Comparison of ENCODE assay signal across 26 cellular contexts in genomic region chr9:15317836-15318235, GRCh38. TPM values are rescaled to one million over a fixed set of nuclear protein-coding genes. Genes with fewer than 3 reads are reported as not detected.
A peak's percentile ranks its signal among the peaks of the same experiment; 100 is the strongest.
DNase-seq lines count a peak whose midpoint lies in the region; ATAC-seq and TF ChIP-seq lines count a peak whose summit lies in the region.
"Had no signal": no experiment of that assay in that cellular context is flagged by ENCODE, and none has a peak within 500 bp of the region (broad histone marks: within the 10 kb centered on the region; RNA-seq: fewer than 3 reads in every experiment).

No MANE protein-coding gene starts in this region.

- TF ChIP-seq CTCF in fibroblast of the aortic adventitia (IDR thresholded peaks at IDR 0.05; ENCODE audit: insufficient read depth, low read length), result no peak

- H3K9me3 ChIP-seq in SJSA1 (replicated peaks), result no peaks in the 10 kb centered on the region
- H3K9me3 ChIP-seq: left lung, prostate gland, sigmoid colon had no signal

- H3K27me3 ChIP-seq in SJSA1 (replicated peaks), result no peaks in the 10 kb centered on the region
- H3K27me3 ChIP-seq: esophagus squamous epithelium, left lung, sigmoid colon had no signal

- no peak overlapping the region for H3K27ac ChIP-seq in SJSA1
- H3K27ac ChIP-seq: C4-2B, esophagus squamous epithelium, KMS-11, left lung, prostate gland, sigmoid colon had no signal

- ATAC-seq in HG02870 (IDR thresholded peaks at IDR 0.05; ENCODE audit: unreplicated experiment), result no peak
- ATAC-seq in GM21447 (IDR thresholded peaks at IDR 0.05; ENCODE audit: unreplicated experiment), result no peak
- ATAC-seq: left lung, Right ventricle myocardium inferior had no signal

- peaks cover 8% of the 10 kb centered on the region; the same call in 1 of the 2 replicates for H3K4me1 ChIP-seq in SJSA1 (replicated peaks)
- H3K4me1 ChIP-seq: esophagus squamous epithelium, left lung, prostate gland, sigmoid colon had no signal

- peak; percentile 23 for DNase-seq in Daoy (ENCODE audit: low read depth)
- peak; percentile 12 for DNase-seq in H4 (ENCODE audit: low spot score)
- DNase-seq in SJSA1 (ENCODE audit: low read depth in 1 of 2, low spot score in 2 of 2), result peak; percentile 4 to 45
- DNase-seq in fibroblast of the aortic adventitia (ENCODE audit: low read depth), result peak; percentile 37
- no peak for DNase-seq in NOMO-1 (lab: John Stamatoyannopoulos, UW; ENCODE audit: unreplicated experiment in 2 of 2)
- DNase-seq in NCI-H2196 treated with DMSO at 0.1 percent for 48 hours (lab: John Stamatoyannopoulos, UW; ENCODE audit: unreplicated experiment), result no peak
- DNase-seq: activated CD4-positive, alpha-beta T cell treated with anti-CD3 and anti-CD28 coated beads, Interleukin-2, amount 10 ng/mL, durations not matched to agents 7 days and 5 days; activated CD8-positive, alpha-beta memory T cell treated with anti-CD3 and anti-CD28 coated beads, Interleukin-2, amount 50 U/mL, for 4 hours; activated naive CD4-positive, alpha-beta T cell treated with anti-CD3 and anti-CD28 coated beads, Interleukin-2, amount 50 U/mL, for 16 hours; Calu3; DMS79 treated with DMSO at 0.1 percent for 48 hours; esophagus squamous epithelium; left lung; naive B cell; NCI-H1417 treated with DMSO at 0.1 percent for 48 hours; NCI-H2081; NCI-H774; sigmoid colon; stimulated activated CD4-positive, alpha-beta T cell treated with anti-CD3 and anti-CD28 coated beads, Interleukin-15, amount 100 ng/mL, for 24 hours; stimulated activated naive CD4-positive, alpha-beta T cell treated with Interleukin-2 at 50 U/mL for 16 hours had no signal

- no peaks in the 10 kb centered on the region for H3K36me3 ChIP-seq in SJSA1
- H3K36me3 ChIP-seq: esophagus squamous epithelium, left lung, prostate gland, sigmoid colon had no signal

- no peak overlapping the region for H3K4me3 ChIP-seq in SJSA1
- H3K4me3 ChIP-seq in fibroblast of the aortic adventitia (ENCODE audit: low read depth, low read length), result no peak overlapping the region
- H3K4me3 ChIP-seq: esophagus squamous epithelium, left lung, prostate gland, sigmoid colon had no signal

RNA-seq across cellular contexts. Expression of gene TTC39B, which starts 10.8 kb away (rescaled TPM):
- 0.51 and 2.4 TPM in 2 replicates for total RNA-seq in Daoy (2014; rRNA removed; shearing (Covaris generic))
- total RNA-seq in H4 (2014; rRNA removed; shearing (Covaris generic)), result 4.5 and 7.7 TPM in 2 replicates
- total RNA-seq in SJSA1 (2014; rRNA removed; shearing (Covaris generic)), result 2.7 and 5.9 TPM in 2 replicates
- 8.2 and 22.1 TPM in 2 replicates for total RNA-seq in fibroblast of the aortic adventitia (ENCODE audit: low replicate concordance)

Comparison
In these comparisons a context has a peak if more than half of its experiments do, and no peak if none do; other contexts are left out.
1. DNase-seq: peak in Daoy (single experiment), H4 (single experiment), SJSA1 (2 of 2) and fibroblast of the aortic adventitia (single experiment); none in NOMO-1 (0 of 2) and NCI-H2196 treated with DMSO at 0.1 percent for 48 hours (single experiment).